ENCODE assay signal across 32 cellular contexts in the genomic region with DNA sequence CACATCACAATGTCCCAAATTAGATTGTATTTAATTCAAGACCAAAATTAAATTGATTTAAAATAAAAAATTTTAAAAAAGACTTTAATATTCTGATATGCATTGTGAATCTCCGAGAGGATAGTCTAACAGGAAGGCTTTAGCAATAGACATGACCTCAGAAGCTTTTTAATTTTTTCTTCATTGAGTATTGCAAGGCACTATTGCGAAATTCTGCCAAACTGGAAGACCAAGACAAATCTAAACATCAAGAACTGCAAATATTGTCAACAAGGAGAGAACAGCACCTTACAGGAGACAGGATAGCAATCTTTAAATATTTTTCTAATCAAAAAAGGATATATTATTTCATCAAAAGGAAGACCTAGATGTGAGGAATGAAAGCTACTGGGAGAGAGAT. TPM values are rescaled to one million over a fixed set of nuclear protein-coding genes. Genes with fewer than 3 reads are reported as not detected.
DNase-seq lines count a peak whose midpoint lies in the region; ATAC-seq and TF ChIP-seq lines count a peak whose summit lies in the region.
"Had no signal": no experiment of that assay in that cellular context is flagged by ENCODE, and none has a peak within 500 bp of the region (broad histone marks: within the 10 kb centered on the region; RNA-seq: fewer than 3 reads in every experiment).

No MANE protein-coding gene starts in this region.

- intact Hi-C loops in left ventricle myocardium superior (cut with micrococcal nuclease) (no loop called here), cardiac septum (cut with DNase I) (no loop called here)

- peak; percentile 45 for ATAC-seq in left ventricle myocardium superior
- ATAC-seq in GM21526 (IDR thresholded peaks at IDR 0.05; ENCODE audit: low FRiP score, unreplicated experiment): no peak
- ATAC-seq in GM18498 (IDR thresholded peaks at IDR 0.05; ENCODE audit: unreplicated experiment): no peak
- ATAC-seq: activated CD8-positive, alpha-beta T cell treated with anti-CD3 and anti-CD28 coated beads, Interleukin-2, amount 10 ng/mL, durations not matched to agents 7 days and 5 days; left lobe of liver; stimulated activated naive CD8-positive, alpha-beta T cell treated with anti-CD3 and anti-CD28 coated beads, Interleukin-15, amount 100 ng/mL, for 72 hours had no signal

- TF ChIP-seq CTCF in cardiac fibroblast (IDR thresholded peaks at IDR 0.05; ENCODE audit: low read depth, low read length): no peak
- no peak for TF ChIP-seq CTCF in fibroblast of villous mesenchyme (IDR thresholded peaks at IDR 0.05; ENCODE audit: insufficient read depth, low read depth, low read length)

- H3K4me3 ChIP-seq in cardiac fibroblast (replicated peaks in 1 of 2; ENCODE audit: low read depth in 2 of 2, low read length in 2 of 2) (no peak overlapping the region), fibroblast of villous mesenchyme (ENCODE audit: low read depth, low read length) (no peak overlapping the region)
- H3K4me3 ChIP-seq: ovary, SJCRH30, spleen, thoracic aorta had no signal

- DNase-seq in left ventricle myocardium superior: no peak
- DNase-seq in cardiac septum (ENCODE audit: low spot score): no peak
- peak; percentile 22 to 53 for DNase-seq in cardiac fibroblast (ENCODE audit: low read depth in 2 of 2)
- DNase-seq in fibroblast of villous mesenchyme (ENCODE audit: low read depth): peak; percentile 60
- DNase-seq in GF-D8 (lab: John Stamatoyannopoulos, UW): no peak
- DNase-seq: activated CD4-positive, alpha-beta T cell treated with anti-CD3 and anti-CD28 coated beads for 4 hours; activated CD8-positive, alpha-beta T cell treated with anti-CD3 and anti-CD28 coated beads, Interleukin-2, amount 10 ng/mL, durations not matched to agents 7 days and 5 days; activated naive CD4-positive, alpha-beta T cell treated with anti-CD3 and anti-CD28 coated beads, Interleukin-2, amount 50 U/mL, for 16 hours; amygdala; BE2C; CD8-positive, alpha-beta memory T cell; DMS 273 treated with DMSO at 0.1 percent for 48 hours; foreskin melanocyte; H7; hippocampal formation; NCI-H1048; NCI-H1694; NCI-H446; ovary; SJCRH30; spleen; stimulated activated CD8-positive, alpha-beta memory T cell treated with anti-CD3 and anti-CD28 coated beads, Interleukin-4, amount 100 ng/mL, for 48 hours; stimulated activated naive CD8-positive, alpha-beta T cell treated with anti-CD3 and anti-CD28 coated beads, Interleukin-15, amount 100 ng/mL, for 72 hours; T1000; WERI-Rb-1 had no signal

RNA-seq across cellular contexts. Expression of a gene that starts 56.9 kb away (rescaled TPM):
- total RNA-seq in left ventricle myocardium superior (2.8 TPM), cardiac septum (1.4 TPM), fibroblast of villous mesenchyme (under 0.01 TPM in 1 of 2 replicates, not detected in the other)
- total RNA-seq: activated CD8-positive, alpha-beta T cell treated with anti-CD3 and anti-CD28 coated beads, Interleukin-2, amount 10 ng/mL, durations not matched to agents 7 days and 5 days; activated T-helper 2 cell treated with anti-CD3 and anti-CD28 coated beads, Interferon-gamma antibody, Interleukin-2, Interleukin-4, amounts not matched to agents 10 μg/mL and 5 μg/mL and 100 μg/mL, durations not matched to agents 14 hours and 24 hours and 36 hours; CD8-positive, alpha-beta memory T cell; LHCN-M2; mesenteric fat pad; ovary; spleen; thoracic aorta had no signal

Comparison
In these comparisons a context has a peak if more than half of its experiments do, and no peak if none do; other contexts are left out.
1. DNase-seq: peak in cardiac fibroblast (2 of 2) and fibroblast of villous mesenchyme (single experiment); none in left ventricle myocardium superior (single experiment), cardiac septum (single experiment) and GF-D8 (single experiment).